In the genomic region with DNA sequence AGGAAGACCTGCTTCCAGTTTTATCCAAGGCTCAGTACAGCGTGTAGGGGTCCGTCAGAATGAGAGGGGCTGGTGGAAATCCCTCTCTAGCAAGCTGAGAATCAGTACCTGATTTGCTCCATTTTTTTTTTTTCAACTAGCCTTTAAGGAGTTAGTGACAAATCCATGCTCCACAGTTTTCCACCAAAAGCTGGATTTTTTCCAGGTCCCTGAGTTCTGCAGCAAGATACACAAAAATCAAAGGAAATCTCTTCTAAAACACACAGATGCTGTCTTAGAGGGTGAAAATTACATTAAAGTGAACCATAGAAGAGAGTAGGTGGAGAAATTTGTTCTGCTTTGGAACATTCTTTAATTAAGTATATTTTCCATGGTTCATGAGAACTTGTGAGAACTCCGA, we compare ENCODE assay signal across 8 cellular contexts. TPM values are rescaled to one million over a fixed set of nuclear protein-coding genes. Genes with fewer than 3 reads are reported as not detected.
"Had no signal": no experiment of that assay in that cellular context is flagged by ENCODE, and none has a peak within 500 bp of the region (broad histone marks: within the 10 kb centered on the region; RNA-seq: fewer than 3 reads in every experiment).

No MANE protein-coding gene starts in this region.

- H3K9me3 Mint-ChIP-seq: GM23338, HFFc6, IgD-negative memory B cell had no signal

- H3K27ac ChIP-seq: HL-60 had no signal

- DNase-seq: HFFc6, KBM-7 had no signal

- H3K36me3 ChIP-seq: HAP-1 had no signal

- H3K4me2 ChIP-seq: GM23338 had no signal

- ATAC-seq: GM23338, HCT116, HepG2 had no signal

- H3K27ac Mint-ChIP-seq: GM23338, HFFc6, IgD-negative memory B cell had no signal

- H3K9me3 ChIP-seq: HAP-1 had no signal

- H3K4me3 ChIP-seq: GM23338, HAP-1 had no signal

- H3K4me3 Mint-ChIP-seq: GM23338, HFFc6, IgD-negative memory B cell had no signal

- H2AFZ ChIP-seq: GM23338 had no signal

- H3K4me1 ChIP-seq: HAP-1 had no signal

RNA-seq across cellular contexts. Expression of a gene that starts 30.4 kb away (rescaled TPM):
- total RNA-seq: HepG2 had no signal
